1 cellular context compared by ENCODE assay signal in genomic region chr1:203274603-203275381, GRCh38.
TF ChIP-seq lines count a peak whose summit lies in the region.

No MANE protein-coding gene starts in this region.

TF ChIP-seq in WTC11, 78 proteins besides CTCF, POLR2A, EP300 and RAD21 (continued from another document):
- TF ChIP-seq, protein P1, sequence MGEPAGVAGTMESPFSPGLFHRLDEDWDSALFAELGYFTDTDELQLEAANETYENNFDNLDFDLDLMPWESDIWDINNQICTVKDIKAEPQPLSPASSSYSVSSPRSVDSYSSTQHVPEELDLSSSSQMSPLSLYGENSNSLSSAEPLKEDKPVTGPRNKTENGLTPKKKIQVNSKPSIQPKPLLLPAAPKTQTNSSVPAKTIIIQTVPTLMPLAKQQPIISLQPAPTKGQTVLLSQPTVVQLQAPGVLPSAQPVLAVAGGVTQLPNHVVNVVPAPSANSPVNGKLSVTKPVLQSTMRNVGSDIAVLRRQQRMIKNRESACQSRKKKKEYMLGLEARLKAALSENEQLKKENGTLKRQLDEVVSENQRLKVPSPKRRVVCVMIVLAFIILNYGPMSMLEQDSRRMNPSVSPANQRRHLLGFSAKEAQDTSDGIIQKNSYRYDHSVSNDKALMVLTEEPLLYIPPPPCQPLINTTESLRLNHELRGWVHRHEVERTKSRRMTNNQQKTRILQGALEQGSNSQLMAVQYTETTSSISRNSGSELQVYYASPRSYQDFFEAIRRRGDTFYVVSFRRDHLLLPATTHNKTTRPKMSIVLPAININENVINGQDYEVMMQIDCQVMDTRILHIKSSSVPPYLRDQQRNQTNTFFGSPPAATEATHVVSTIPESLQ (CRISPR knock-in tag; IDR thresholded peaks at IDR 0.05) = no peak
- no peak for TF ChIP-seq TP53 (CRISPR knock-in tag; IDR thresholded peaks at IDR 0.05)
- TF ChIP-seq PRDM15 (CRISPR knock-in tag; IDR thresholded peaks at IDR 0.05) = no peak
- TF ChIP-seq JUN (CRISPR knock-in tag; IDR thresholded peaks at IDR 0.05) = no peak
- TF ChIP-seq OVOL2 (CRISPR knock-in tag; IDR thresholded peaks at IDR 0.05; ENCODE audit: borderline replicate concordance) = no peak
- no peak for TF ChIP-seq MYBL2 (CRISPR knock-in tag; IDR thresholded peaks at IDR 0.05)
- TF ChIP-seq TEAD1 (CRISPR knock-in tag; IDR thresholded peaks at IDR 0.05) = no peak
- TF ChIP-seq RELA (CRISPR knock-in tag; IDR thresholded peaks at IDR 0.05; ENCODE audit: borderline replicate concordance) = no peak
- TF ChIP-seq, protein P2, sequence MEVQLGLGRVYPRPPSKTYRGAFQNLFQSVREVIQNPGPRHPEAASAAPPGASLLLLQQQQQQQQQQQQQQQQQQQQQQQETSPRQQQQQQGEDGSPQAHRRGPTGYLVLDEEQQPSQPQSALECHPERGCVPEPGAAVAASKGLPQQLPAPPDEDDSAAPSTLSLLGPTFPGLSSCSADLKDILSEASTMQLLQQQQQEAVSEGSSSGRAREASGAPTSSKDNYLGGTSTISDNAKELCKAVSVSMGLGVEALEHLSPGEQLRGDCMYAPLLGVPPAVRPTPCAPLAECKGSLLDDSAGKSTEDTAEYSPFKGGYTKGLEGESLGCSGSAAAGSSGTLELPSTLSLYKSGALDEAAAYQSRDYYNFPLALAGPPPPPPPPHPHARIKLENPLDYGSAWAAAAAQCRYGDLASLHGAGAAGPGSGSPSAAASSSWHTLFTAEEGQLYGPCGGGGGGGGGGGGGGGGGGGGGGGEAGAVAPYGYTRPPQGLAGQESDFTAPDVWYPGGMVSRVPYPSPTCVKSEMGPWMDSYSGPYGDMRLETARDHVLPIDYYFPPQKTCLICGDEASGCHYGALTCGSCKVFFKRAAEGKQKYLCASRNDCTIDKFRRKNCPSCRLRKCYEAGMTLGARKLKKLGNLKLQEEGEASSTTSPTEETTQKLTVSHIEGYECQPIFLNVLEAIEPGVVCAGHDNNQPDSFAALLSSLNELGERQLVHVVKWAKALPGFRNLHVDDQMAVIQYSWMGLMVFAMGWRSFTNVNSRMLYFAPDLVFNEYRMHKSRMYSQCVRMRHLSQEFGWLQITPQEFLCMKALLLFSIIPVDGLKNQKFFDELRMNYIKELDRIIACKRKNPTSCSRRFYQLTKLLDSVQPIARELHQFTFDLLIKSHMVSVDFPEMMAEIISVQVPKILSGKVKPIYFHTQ (CRISPR knock-in tag; IDR thresholded peaks at IDR 0.05) = no peak
